ENCODE assay signal across 12 cellular contexts in genomic region chr1:119266386-119266785, GRCh38.
DNase-seq lines count a peak whose midpoint lies in the region; ATAC-seq and TF ChIP-seq lines count a peak whose summit lies in the region.
"Had no signal": no experiment of that assay in that cellular context is flagged by ENCODE, and none has a peak within 500 bp of the region (broad histone marks: within the 10 kb centered on the region; RNA-seq: fewer than 3 reads in every experiment).

No MANE protein-coding gene starts in this region.

- no peaks in the 10 kb centered on the region for H3K36me3 Mint-ChIP-seq in type B pancreatic cell

- DNase-seq in GM13977 (ENCODE audit: low spot score) (peak; percentile 56), SKM-1 (lab: John Stamatoyannopoulos, UW; ENCODE audit: unreplicated experiment) (no peak), DMS53 (lab: John Stamatoyannopoulos, UW) (no peak), type B pancreatic cell (ENCODE audit: extremely low spot score, unreplicated experiment) (no peak)
- DNase-seq in stimulated activated CD8-positive, alpha-beta memory T cell treated with anti-CD3 and anti-CD28 coated beads, Interleukin-4, amount 100 ng/mL, for 48 hours: no peak
- DNase-seq: NCI-H187, T-helper 9 cell had no signal

- in situ Hi-C loops in GM13977 (cut with MboI; ENCODE audit: low pct_unique_long_range_greater_than_20kb, low sequenced_read_pairs, unreplicated experiment): no loop called here

- H3K9me3 Mint-ChIP-seq in type B pancreatic cell: peaks cover 6% of the 10 kb centered on the region
- H3K9me3 Mint-ChIP-seq: stimulated activated naive CD8-positive, alpha-beta T cell treated with anti-CD3 and anti-CD28 coated beads, Interleukin-15, Interleukin-2, amounts not matched to agents 100 ng/mL and 50 ng/mL, for 24 hours had no signal

- no peaks in the 10 kb centered on the region for H3K27me3 Mint-ChIP-seq in type B pancreatic cell

- H3K4me3 Mint-ChIP-seq in type B pancreatic cell: no peak overlapping the region
- H3K4me3 Mint-ChIP-seq: neural crest cell; stimulated activated naive CD8-positive, alpha-beta T cell treated with anti-CD3 and anti-CD28 coated beads, Interleukin-15, Interleukin-2, amounts not matched to agents 100 ng/mL and 50 ng/mL, for 24 hours had no signal

- ATAC-seq in GM19395 (IDR thresholded peaks at IDR 0.05; ENCODE audit: unreplicated experiment): peak; percentile 93
- peak; percentile 95 for ATAC-seq in HG02798 (IDR thresholded peaks at IDR 0.05; ENCODE audit: poor library complexity, unreplicated experiment)
- ATAC-seq in HG03460 (IDR thresholded peaks at IDR 0.05; ENCODE audit: unreplicated experiment): peak; percentile 83

- H3K27ac Mint-ChIP-seq in type B pancreatic cell: no peak overlapping the region
- H3K27ac Mint-ChIP-seq: stimulated activated naive CD8-positive, alpha-beta T cell treated with anti-CD3 and anti-CD28 coated beads, Interleukin-15, Interleukin-2, amounts not matched to agents 100 ng/mL and 50 ng/mL, for 24 hours had no signal

- H3K4me1 Mint-ChIP-seq in type B pancreatic cell (ENCODE audit: unreplicated experiment): no peaks in the 10 kb centered on the region
- H3K4me1 Mint-ChIP-seq: neural crest cell had no signal

- no peak for TF ChIP-seq CTCF in GM13977 (IDR thresholded peaks at IDR 0.05; ENCODE audit: extremely low read depth, insufficient read depth, missing control alignments)
- TF ChIP-seq CTCF in type B pancreatic cell (conservative IDR thresholded peaks at IDR 0.05): no peak
